26 cellular contexts compared by ENCODE assay signal in genomic region chr3:67637255-67637900, GRCh38.
"Had no signal": no experiment of that assay in that cellular context is flagged by ENCODE, and none has a peak within 500 bp of the region (broad histone marks: within the 10 kb centered on the region; RNA-seq: fewer than 3 reads in every experiment).

No MANE protein-coding gene starts in this region.

- H3K36me3 ChIP-seq: ascending aorta had no signal

- H3K9me3 Mint-ChIP-seq: activated B cell treated with CpG ODN at 0.5 μM for 24 hours; activated CD4-positive, alpha-beta memory T cell treated with anti-CD3 and anti-CD28 coated beads for 36 hours; activated naive CD4-positive, alpha-beta T cell treated with anti-CD3 and anti-CD28 coated beads, Interleukin-2, amount 10 ng/mL, durations not matched to agents 7 days and 5 days; activated T-helper 17 cell treated with anti-CD3 and anti-CD28 coated beads, Interleukin-2, amount 50 U/mL, for 72 hours; T-cell had no signal

- H3K27me3 ChIP-seq: ascending aorta, body of pancreas had no signal

- FAIRE-seq: bronchial epithelial cell, TTC549 had no signal

- ATAC-seq: activated T-helper 17 cell treated with anti-CD3 and anti-CD28 coated beads, Interleukin-2, amount 50 U/mL, for 72 hours; body of pancreas; T-cell had no signal

- H3K4me3 Mint-ChIP-seq: activated B cell treated with CpG ODN at 0.5 μM for 24 hours; activated CD4-positive, alpha-beta memory T cell treated with anti-CD3 and anti-CD28 coated beads for 36 hours; activated CD4-positive, alpha-beta T cell treated with anti-CD3 and anti-CD28 coated beads, Interleukin-2, amount 10 ng/mL, durations not matched to agents 7 days and 5 days; activated naive CD4-positive, alpha-beta T cell treated with anti-CD3 and anti-CD28 coated beads, Interleukin-2, amount 10 ng/mL, durations not matched to agents 7 days and 5 days; activated T-helper 17 cell treated with anti-CD3 and anti-CD28 coated beads, Interleukin-2, amount 50 U/mL, for 72 hours; T-cell had no signal

- H3K4me3 ChIP-seq: ascending aorta, body of pancreas, SK-N-MC had no signal

- H3K9me3 ChIP-seq: ascending aorta, body of pancreas had no signal

- H3K27ac Mint-ChIP-seq: activated B cell treated with CpG ODN at 0.5 μM for 24 hours; activated CD4-positive, alpha-beta memory T cell treated with anti-CD3 and anti-CD28 coated beads for 36 hours; activated CD4-positive, alpha-beta T cell treated with anti-CD3 and anti-CD28 coated beads, Interleukin-2, amount 10 ng/mL, durations not matched to agents 7 days and 5 days; activated naive CD4-positive, alpha-beta T cell treated with anti-CD3 and anti-CD28 coated beads, Interleukin-2, amount 10 ng/mL, durations not matched to agents 7 days and 5 days; activated T-helper 17 cell treated with anti-CD3 and anti-CD28 coated beads, Interleukin-2, amount 50 U/mL, for 72 hours had no signal

- H3K27ac ChIP-seq: ascending aorta, body of pancreas, SK-N-MC had no signal

- H3K27me3 Mint-ChIP-seq: activated B cell treated with CpG ODN at 0.5 μM for 24 hours; activated CD4-positive, alpha-beta memory T cell treated with anti-CD3 and anti-CD28 coated beads for 36 hours; activated CD4-positive, alpha-beta T cell treated with anti-CD3 and anti-CD28 coated beads, Interleukin-2, amount 10 ng/mL, durations not matched to agents 7 days and 5 days; activated naive CD4-positive, alpha-beta T cell treated with anti-CD3 and anti-CD28 coated beads, Interleukin-2, amount 10 ng/mL, durations not matched to agents 7 days and 5 days; activated T-helper 17 cell treated with anti-CD3 and anti-CD28 coated beads, Interleukin-2, amount 50 U/mL, for 72 hours; T-cell had no signal

- DNase-seq: activated B cell treated with CpG ODN at 0.5 μM for 24 hours; activated CD4-positive, alpha-beta memory T cell treated with anti-CD3 and anti-CD28 coated beads for 36 hours; activated CD4-positive, alpha-beta T cell treated with anti-CD3 and anti-CD28 coated beads, Interleukin-2, amount 10 ng/mL, durations not matched to agents 7 days and 5 days; activated CD8-positive, alpha-beta memory T cell treated with anti-CD3 and anti-CD28 coated beads for 24 hours; activated gamma-delta T cell; activated naive CD4-positive, alpha-beta T cell treated with anti-CD3 and anti-CD28 coated beads, Interleukin-2, amount 10 ng/mL, durations not matched to agents 7 days and 5 days; activated T-cell treated with anti-CD3 and anti-CD28 coated beads, Interleukin-2, amount 50 U/mL, for 48 hours; amniotic stem cell; body of pancreas; central memory CD4-positive, alpha-beta T cell; Kasumi-1; NCI-H1105 treated with DMSO at 0.1 percent for 48 hours; NCI-H1436 treated with DMSO at 0.1 percent for 48 hours; NCI-H187; NCI-H2081; NCI-H446 treated with DMSO at 0.1 percent for 48 hours; NCI-H524 treated with DMSO at 0.1 percent for 48 hours; NCI-H82; T-cell; T-helper 2 cell; T1000 had no signal
